ENCODE assay signal across 13 cellular contexts in genomic region chr1:27538793-27539192, GRCh38. TPM values are rescaled to one million over a fixed set of nuclear protein-coding genes. Genes with fewer than 3 reads are reported as not detected.
DNase-seq lines count a peak whose midpoint lies in the region; TF ChIP-seq lines count a peak whose summit lies in the region.
"Had no signal": no experiment of that assay in that cellular context is flagged by ENCODE, and none has a peak within 500 bp of the region (broad histone marks: within the 10 kb centered on the region; RNA-seq: fewer than 3 reads in every experiment).

No MANE protein-coding gene starts in this region.

- H3K27me3 ChIP-seq in HUES64 (ENCODE audit: insufficient read depth, low read length): no peaks in the 10 kb centered on the region
- H3K27me3 ChIP-seq in adipocyte (replicated peaks; ENCODE audit: control insufficient read depth, insufficient read depth, low read length): no peaks in the 10 kb centered on the region
- H3K27me3 ChIP-seq in tibial artery: no peaks in the 10 kb centered on the region

- H3K9me3 ChIP-seq in HUES64 (ENCODE audit: insufficient read depth, low read depth, low read length) (no peaks in the 10 kb centered on the region), adipocyte (ENCODE audit: control insufficient read depth, low read length) (no peaks in the 10 kb centered on the region), tibial artery (no peaks in the 10 kb centered on the region)

- H3K9ac ChIP-seq in HUES64 (ENCODE audit: low read depth, low read length) (no peak overlapping the region), adipocyte (ENCODE audit: low read length) (no peak overlapping the region)

- H3K36me3 ChIP-seq in HUES64 (ENCODE audit: insufficient read depth, low read length): peaks cover 10% of the 10 kb centered on the region; the same call in 1 of the 2 replicates
- peaks cover 3% of the 10 kb centered on the region for H3K36me3 ChIP-seq in adipocyte (ENCODE audit: control insufficient read depth, insufficient read depth, low read length, severe bottlenecking)
- H3K36me3 ChIP-seq in tibial artery: peaks cover 12 to 18% (median 15%) of the 10 kb centered on the region in 3 donors

- WGBS in HUES64: 67% methylated on average over 3 of the region's 3 CpGs

- DNase-seq in adipocyte (ENCODE audit: low read depth) (peak; percentile 81), glomerular visceral epithelial cell (ENCODE audit: extremely low spot score) (peak; percentile 73), tibial artery (no peak), SIG-M5 (lab: John Stamatoyannopoulos, UW) (no peak), hippocampal formation (lab: John Stamatoyannopoulos, UW) (no peak), GM10266 (ENCODE audit: extremely low spot score) (no peak)
- DNase-seq in activated CD4-positive, alpha-beta T cell treated with anti-CD3 and anti-CD28 coated beads for 4 hours: no peak
- DNase-seq: activated CD4-positive, alpha-beta T cell treated with anti-CD3 and anti-CD28 coated beads, Interleukin-2, amount 10 ng/mL, durations not matched to agents 7 days and 5 days; GDM1; KBM-7; naive B cell; stimulated activated CD4-positive, alpha-beta T cell treated with anti-CD3 and anti-CD28 coated beads, Interleukin-2, amount 100 ng/mL, for 24 hours had no signal

- intact Hi-C loops in tibial artery (cut with DNase I; ENCODE audit: low total_unique reads): loop anchor here (5.0 kb wide), 1 partner anchor 126 kb away; no protein-coding TSS in a partner anchor

- H3K4me1 ChIP-seq in HUES64 (ENCODE audit: insufficient read depth, low read length): peaks cover 55% of the 10 kb centered on the region
- H3K4me1 ChIP-seq in adipocyte (ENCODE audit: control insufficient read depth, insufficient read depth, low read length): peaks cover 68% of the 10 kb centered on the region
- H3K4me1 ChIP-seq in tibial artery: peaks cover 4 to 88% (median 72%) of the 10 kb centered on the region in 4 donors

- no peak for TF ChIP-seq CTCF in tibial artery (IDR thresholded peaks at IDR 0.05)
- TF ChIP-seq CTCF in GM10266 (IDR thresholded peaks at IDR 0.05; ENCODE audit: control insufficient read depth, insufficient read depth, low read depth, missing control alignments): no peak

- H3K4me3 ChIP-seq in HUES64 (ENCODE audit: low read length) (no peak overlapping the region), adipocyte (ENCODE audit: low read length) (no peak overlapping the region), tibial artery (no peak overlapping the region)

- peak overlapping the region; percentile 28; the same call in 1 of the 2 replicates for H3K27ac ChIP-seq in HUES64 (ENCODE audit: low read depth, low read length)
- H3K27ac ChIP-seq in tibial artery: peak overlapping the region; percentile 76 to 82

RNA-seq across cellular contexts. Expression of gene WASF2, which starts 48.8 kb away (rescaled TPM):
- polyA plus RNA-seq in HUES64 (2013, experiment 1 of 2): 39.8 TPM
- polyA plus RNA-seq in HUES64 (2013, experiment 2 of 2): 49.3 TPM

Comparison
In these comparisons a context has a peak if more than half of its experiments do, and no peak if none do; other contexts are left out.
1. DNase-seq: peak in adipocyte (single experiment) and glomerular visceral epithelial cell (single experiment); none in tibial artery (0 of 2), SIG-M5 (single experiment), hippocampal formation (0 of 2), activated CD4-positive, alpha-beta T cell treated with anti-CD3 and anti-CD28 coated beads for 4 hours (0 of 2) and GM10266 (single experiment).